ENCODE assay signal across 18 cellular contexts in the genomic region with DNA sequence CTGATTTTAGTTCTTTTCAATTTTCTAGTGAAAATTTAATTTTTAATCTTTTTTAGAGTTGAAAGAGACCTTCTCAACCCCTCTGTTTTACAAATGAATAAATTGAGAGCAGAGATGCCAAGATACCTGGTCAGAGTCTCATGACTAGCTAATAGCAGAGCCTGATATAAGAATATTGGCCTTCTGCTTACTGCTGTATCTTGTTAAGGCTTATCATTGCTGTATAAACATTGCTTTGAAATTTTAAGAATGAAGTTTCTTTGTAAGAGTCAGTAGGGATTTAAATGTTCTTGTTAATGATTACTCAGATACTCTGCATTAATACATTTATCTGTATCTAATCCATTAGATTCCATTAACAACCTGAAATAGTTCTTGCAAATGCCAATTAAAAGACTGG. TPM values are rescaled to one million over a fixed set of nuclear protein-coding genes. Genes with fewer than 3 reads are reported as not detected.
DNase-seq lines count a peak whose midpoint lies in the region; ATAC-seq and TF ChIP-seq lines count a peak whose summit lies in the region.
"Had no signal": no experiment of that assay in that cellular context is flagged by ENCODE, and none has a peak within 500 bp of the region (broad histone marks: within the 10 kb centered on the region; RNA-seq: fewer than 3 reads in every experiment).

No MANE protein-coding gene starts in this region.

- no peaks in the 10 kb centered on the region for H3K27me3 Mint-ChIP-seq in progenitor cell of endocrine pancreas
- H3K27me3 Mint-ChIP-seq: B cell; CD4-positive, alpha-beta T cell had no signal

- H3K4me1 ChIP-seq in left ventricle myocardium inferior (peaks cover 99% of the 10 kb centered on the region), hepatocyte (ENCODE audit: insufficient read depth) (no peaks in the 10 kb centered on the region)
- H3K4me1 ChIP-seq: BLaER1 treated with 17β-estradiol and CSF1 and Interleukin-3, amounts not matched to agents 10 nM and 100 nM had no signal

- peak overlapping the region; percentile 61 for H3K27ac Mint-ChIP-seq in progenitor cell of endocrine pancreas
- H3K27ac Mint-ChIP-seq: B cell; CD4-positive, alpha-beta T cell; CD8-positive, alpha-beta T cell had no signal

- H3K79me2 ChIP-seq in hepatocyte: peaks cover 69% of the 10 kb centered on the region

- TF ChIP-seq CTCF in left ventricle myocardium inferior (IDR thresholded peaks at IDR 0.05; ENCODE audit: borderline replicate concordance) (no peak), hepatocyte (IDR thresholded peaks at IDR 0.05; ENCODE audit: poor library complexity) (no peak), progenitor cell of endocrine pancreas (IDR thresholded peaks at IDR 0.05; ENCODE audit: unreplicated experiment) (no peak)

- H3K36me3 ChIP-seq in left ventricle myocardium inferior: no peaks in the 10 kb centered on the region
- H3K36me3 ChIP-seq in hepatocyte (replicated peaks; ENCODE audit: insufficient read depth, low read depth): no peaks in the 10 kb centered on the region

- H3K27ac ChIP-seq in left ventricle myocardium inferior (replicated peaks) (peak overlapping the region; percentile 64), hepatocyte (no peak overlapping the region)
- H3K27ac ChIP-seq: 22Rv1; A549; BLaER1 treated with 17β-estradiol and CSF1 and Interleukin-3, amounts not matched to agents 10 nM and 100 nM; C4-2B had no signal

- intact Hi-C loops in left ventricle myocardium inferior (cut with micrococcal nuclease): no loop called here
- intact Hi-C loops in cardiac septum (cut with DNase I): no loop called here

- peaks cover 9% of the 10 kb centered on the region for H3K9me3 Mint-ChIP-seq in progenitor cell of endocrine pancreas (ENCODE audit: low read depth)
- H3K9me3 Mint-ChIP-seq: CD4-positive, alpha-beta T cell; CD8-positive, alpha-beta T cell had no signal

- peaks cover 41% of the 10 kb centered on the region for H3K4me1 Mint-ChIP-seq in progenitor cell of endocrine pancreas (ENCODE audit: low read depth)

- H3K4me3 ChIP-seq in left ventricle myocardium inferior: no peak overlapping the region
- H3K4me3 ChIP-seq in hepatocyte: no peak overlapping the region
- H3K4me3 ChIP-seq: A549; BLaER1 treated with 17β-estradiol and CSF1 and Interleukin-3, amounts not matched to agents 10 nM and 100 nM had no signal

- H3K4me3 Mint-ChIP-seq in progenitor cell of endocrine pancreas (ENCODE audit: low read depth): no peak overlapping the region
- H3K4me3 Mint-ChIP-seq: B cell; CD4-positive, alpha-beta T cell; CD8-positive, alpha-beta T cell had no signal

- ATAC-seq in HG03108 (IDR thresholded peaks at IDR 0.05; ENCODE audit: unreplicated experiment): no peak
- ATAC-seq: A549; CD8-positive, alpha-beta T cell had no signal

- DNase-seq in left ventricle myocardium inferior: no peak
- DNase-seq in cardiac septum (ENCODE audit: low spot score): no peak
- DNase-seq in hepatocyte (ENCODE audit: low spot score): no peak
- no peak for DNase-seq in progenitor cell of endocrine pancreas (ENCODE audit: low spot score, unreplicated experiment)
- DNase-seq in HK-2 (ENCODE audit: unreplicated experiment): no peak
- DNase-seq: AML-193; Caco-2; Calu3; CD4-positive, alpha-beta T cell; CD8-positive, alpha-beta T cell; DMS79 treated with DMSO at 0.1 percent for 48 hours; GF-D8 had no signal

- H3K27me3 ChIP-seq in left ventricle myocardium inferior (ENCODE audit: low read depth): no peaks in the 10 kb centered on the region
- H3K27me3 ChIP-seq in hepatocyte: no peaks in the 10 kb centered on the region
- H3K27me3 ChIP-seq: BLaER1 treated with 17β-estradiol and CSF1 and Interleukin-3, amounts not matched to agents 10 nM and 100 nM had no signal

- H2AFZ ChIP-seq in hepatocyte: no peak overlapping the region

- H4K20me1 ChIP-seq in hepatocyte (ENCODE audit: insufficient read depth, poor library complexity, severe bottlenecking): no peaks in the 10 kb centered on the region

- peaks cover 9% of the 10 kb centered on the region for H3K36me3 Mint-ChIP-seq in progenitor cell of endocrine pancreas (ENCODE audit: insufficient read depth)

- H3K9me3 ChIP-seq in left ventricle myocardium inferior (replicated peaks) (no peaks in the 10 kb centered on the region), hepatocyte (ENCODE audit: low read depth) (no peaks in the 10 kb centered on the region)
- H3K9me3 ChIP-seq: A549; BLaER1 treated with 17β-estradiol and CSF1 and Interleukin-3, amounts not matched to agents 10 nM and 100 nM; Caco-2 had no signal

- peak overlapping the region; percentile 7 for H3K4me2 ChIP-seq in hepatocyte
- H3K4me2 ChIP-seq: A549; BLaER1 treated with 17β-estradiol and CSF1 and Interleukin-3, amounts not matched to agents 10 nM and 100 nM had no signal

- no peaks in the 10 kb centered on the region for H3K9me2 ChIP-seq in hepatocyte (replicated peaks; ENCODE audit: insufficient read depth)

RNA-seq across cellular contexts. Expression of a gene that starts 9.8 kb away (rescaled TPM):
- total RNA-seq in left ventricle myocardium inferior (60.4 TPM), cardiac septum (147 TPM), hepatocyte (41.5 and 45.7 TPM in 2 replicates), progenitor cell of endocrine pancreas (62.6 and 68.7 TPM in 2 replicates)
- 14.6 and 18.2 TPM in 2 replicates for polyA plus RNA-seq in hepatocyte
